ENCODE assay signal across 1 cellular context in the genomic region with DNA sequence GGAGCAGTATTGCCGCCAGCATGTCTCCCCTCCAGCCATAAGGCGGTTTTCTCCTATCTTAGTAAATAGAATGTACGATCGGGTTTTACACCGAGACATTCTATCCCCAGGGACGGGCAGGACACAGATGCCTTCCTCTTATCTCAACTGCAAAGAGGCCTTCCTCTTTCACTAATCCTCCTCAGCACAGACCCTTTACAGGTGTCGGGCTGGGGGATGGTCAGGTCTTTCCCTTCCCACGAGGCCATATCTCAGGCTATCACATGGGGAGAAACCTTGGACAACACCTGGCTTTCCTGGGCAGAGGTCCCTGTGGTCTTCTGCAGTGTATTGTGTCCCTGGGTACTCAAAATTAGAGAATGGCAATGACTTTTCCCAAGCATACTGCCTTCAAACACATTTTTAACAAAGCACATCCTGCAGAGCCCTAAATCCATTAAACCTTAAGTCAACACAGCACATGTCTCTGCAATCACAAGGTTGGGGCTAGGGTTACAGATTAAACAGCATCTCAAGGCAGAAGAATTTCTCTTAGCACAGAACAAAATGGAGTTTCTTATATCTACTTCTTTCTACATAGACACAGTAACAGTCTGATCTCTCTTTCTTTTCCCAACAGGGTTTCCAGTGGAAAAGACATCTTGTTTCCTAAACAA. TPM values are rescaled to one million over a fixed set of nuclear protein-coding genes. Genes with fewer than 3 reads are reported as not detected.
"Had no signal": no experiment of that assay in that cellular context is flagged by ENCODE, and none has a peak within 500 bp of the region (broad histone marks: within the 10 kb centered on the region; RNA-seq: fewer than 3 reads in every experiment).

No MANE protein-coding gene starts in this region.

RNA-seq across cellular contexts. Expression of a gene that starts 59.5 kb away (rescaled TPM):
- total RNA-seq: activated CD8-positive, alpha-beta T cell treated with anti-CD3 and anti-CD28 coated beads, Interleukin-2, amount 10 ng/mL, durations not matched to agents 7 days and 5 days had no signal
